ENCODE assay signal across 16 cellular contexts in genomic region chr2:33391582-33392255, GRCh38.
DNase-seq lines count a peak whose midpoint lies in the region; ATAC-seq and TF ChIP-seq lines count a peak whose summit lies in the region.
"Had no signal": no experiment of that assay in that cellular context is flagged by ENCODE, and none has a peak within 500 bp of the region (broad histone marks: within the 10 kb centered on the region; RNA-seq: fewer than 3 reads in every experiment).

No MANE protein-coding gene starts in this region.

- no peak overlapping the region for H2BK120ac ChIP-seq in IMR-90 (ENCODE audit: low read depth, low read length)

- H3K27ac Mint-ChIP-seq in GM23338 = no peak overlapping the region

- ATAC-seq in IMR-90 (ENCODE audit: low read depth) = peak; percentile 54
- peak; percentile 45 for ATAC-seq in SK-N-SH treated with all-trans-retinoic acid at 6 μM for 48 hours
- no peak for ATAC-seq in left lobe of liver
- no peak for ATAC-seq in GM23338

- no peak overlapping the region for H2AK5ac ChIP-seq in IMR-90 (ENCODE audit: low read depth, low read length)

- H3K36me3 Mint-ChIP-seq in GM23338 (ENCODE audit: low read depth) = peaks cover 3% of the 10 kb centered on the region; the same call in 2 of the 3 replicates

- TF ChIP-seq RAD21 in IMR-90 (IDR thresholded peaks at IDR 0.05; ENCODE audit: low read length) = no peak

- H3K56ac ChIP-seq in IMR-90 (ENCODE audit: extremely low read depth, insufficient read depth, low read length) = no peak overlapping the region

- H3F3A ChIP-seq in GM23338 (replicated peaks; ENCODE audit: low read depth) = no peaks in the 10 kb centered on the region

- no peak overlapping the region for H3K23ac ChIP-seq in IMR-90 (ENCODE audit: low read depth, low read length)

- H3K4me2 ChIP-seq in IMR-90 (ENCODE audit: low read depth, low read length) = no peak overlapping the region
- H3K4me2 ChIP-seq in GM23338 = no peak overlapping the region

- H3K9me3 ChIP-seq in IMR-90 (ENCODE audit: control insufficient read depth, insufficient read depth, low read length) (no peaks in the 10 kb centered on the region), BE2C (no peaks in the 10 kb centered on the region)

- peaks cover 7% of the 10 kb centered on the region for H3K27me3 Mint-ChIP-seq in GM23338 (ENCODE audit: insufficient read depth, low read depth, poor library complexity)

- H3K4me1 ChIP-seq in IMR-90 (ENCODE audit: control insufficient read depth, insufficient read depth, low read length) (peaks cover 14% of the 10 kb centered on the region; the same call in 1 of the 2 replicates), BE2C (no peaks in the 10 kb centered on the region), GM23338 (ENCODE audit: insufficient read depth) (peaks cover 10% of the 10 kb centered on the region)

- H3K14ac ChIP-seq in IMR-90 (replicated peaks; ENCODE audit: low read depth, low read length) = no peak overlapping the region

- TF ChIP-seq CTCF in IMR-90 (conservative IDR thresholded peaks at IDR 0.05; ENCODE audit: low read depth, low read length) = no peak
- no peak for TF ChIP-seq CTCF in fibroblast of the aortic adventitia (IDR thresholded peaks at IDR 0.05; ENCODE audit: insufficient read depth, low read length)
- no peak for TF ChIP-seq CTCF in BE2C (IDR thresholded peaks at IDR 0.05; ENCODE audit: low read depth, low read length)
- no peak for TF ChIP-seq CTCF in GM23338 (conservative IDR thresholded peaks at IDR 0.05; ENCODE audit: low read depth in 2 of 2)

- no peak overlapping the region for H3K4ac ChIP-seq in IMR-90 (ENCODE audit: low read depth, low read length)

- no TSS peak for BruUV-seq in IMR-90 (replicated peaks; lab: Mats Ljungman, UMichigan)

- dilution Hi-C loops in IMR-90 (cut with HindIII; ENCODE audit: low sequenced_read_pairs, unreplicated experiment) = no loop called here

- intact Hi-C loops in IMR-90 (cut with micrococcal nuclease) = no loop called here

- H3K79me1 ChIP-seq in IMR-90 (ENCODE audit: low read depth in 1 of 2, low read length in 2 of 2) = peaks cover 15 to 44% of the 10 kb centered on the region in 2 experiments

- no peak for TF ChIP-seq POLR2A in IMR-90 (IDR thresholded peaks at IDR 0.05; ENCODE audit: low read depth, low read length)

- H3K4me3 Mint-ChIP-seq in GM23338 = no peak overlapping the region
- H3K4me3 Mint-ChIP-seq: HFFc6 had no signal

- peaks cover 6% of the 10 kb centered on the region; the same call in 2 of the 3 replicates for H3K4me1 Mint-ChIP-seq in GM23338

- H3K36me3 ChIP-seq in IMR-90 (ENCODE audit: control insufficient read depth, insufficient read depth, low read length) (peaks cover 26% of the 10 kb centered on the region), BE2C (no peaks in the 10 kb centered on the region), GM23338 (ENCODE audit: insufficient read depth) (no peaks in the 10 kb centered on the region)

- peak overlapping the region; percentile 17; the same call in 1 of the 2 replicates for H4K91ac ChIP-seq in IMR-90 (ENCODE audit: insufficient read depth, low read depth, low read length)

- H4K5ac ChIP-seq in IMR-90 (ENCODE audit: low read depth, low read length) = no peak overlapping the region; the same call in none of the 2 replicates

- H2BK5ac ChIP-seq in IMR-90 (ENCODE audit: low read depth, low read length, poor library complexity, severe bottlenecking) = peak overlapping the region; percentile 47

- H3K9me2 ChIP-seq in GM23338 (ENCODE audit: insufficient read depth) = no peaks in the 10 kb centered on the region

- peaks cover 9% of the 10 kb centered on the region; the same call in 1 of the 2 replicates for H3K9me1 ChIP-seq in IMR-90 (ENCODE audit: insufficient read depth, low read length)

- no peak overlapping the region for H3K18ac ChIP-seq in IMR-90 (ENCODE audit: low read depth, low read length)

- CTCF ChIA-PET in IMR-90 (lab: Yijun Ruan, JAX) = interaction anchor here (0.5 to 1.8 kb wide), 2 partner anchors 12 to 223 kb away, joined by 3 to 8 read pairs; no protein-coding TSS in a partner anchor

- H4K8ac ChIP-seq in IMR-90 (ENCODE audit: low read depth in 2 of 2, low read length in 2 of 2) = no peak overlapping the region

- H4K20me1 ChIP-seq in IMR-90 (ENCODE audit: insufficient read depth, low read length) = peaks cover 3% of the 10 kb centered on the region; the same call in 1 of the 2 replicates
- H4K20me1 ChIP-seq in GM23338 (replicated peaks; ENCODE audit: insufficient read depth) = no peaks in the 10 kb centered on the region

- DNase-seq in IMR-90 = peak; percentile 32
- DNase-seq in fibroblast of the aortic adventitia (ENCODE audit: low read depth) = peak; percentile 79
- DNase-seq in retina = peak; percentile 19
- DNase-seq in left lobe of liver (ENCODE audit: low spot score) = no peak
- no peak for DNase-seq in BE2C
- DNase-seq in GM23338 (ENCODE audit: low spot score) = no peak
- no peak for DNase-seq in NCI-H1105 treated with DMSO at 0.1 percent for 48 hours (lab: John Stamatoyannopoulos, UW)
- DNase-seq: COR-L47, DMS53, HFFc6, NCI-H1105, NCI-H187 treated with DMSO at 0.1 percent for 48 hours, NCI-H446 treated with DMSO at 0.1 percent for 48 hours, NCI-H748 treated with DMSO at 0.1 percent for 48 hours had no signal

- H2BK15ac ChIP-seq in IMR-90 (ENCODE audit: low read depth, low read length) = no peak overlapping the region

- H2BK20ac ChIP-seq in IMR-90 (ENCODE audit: low read depth, low read length) = no peak overlapping the region

- H3K27me3 ChIP-seq in IMR-90 (ENCODE audit: control insufficient read depth, insufficient read depth, low read length) (no peaks in the 10 kb centered on the region), BE2C (no peaks in the 10 kb centered on the region), GM23338 (ENCODE audit: insufficient read depth) (no peaks in the 10 kb centered on the region)

- WGBS in IMR-90 (ENCODE audit: extremely low coverage in 2 of 2, insufficient read length in 1 of 2), 2 experiments = no CpG with 5 or more reads among the region's 4 CpGs

- H3K9ac ChIP-seq in IMR-90 (ENCODE audit: low read depth, low read length) = no peak overlapping the region

- H3K4me3 ChIP-seq in IMR-90 (ENCODE audit: insufficient read depth, low read depth, low read length) (no peak overlapping the region), fibroblast of the aortic adventitia (ENCODE audit: low read depth, low read length) (no peak overlapping the region), BE2C (ENCODE audit: low read depth, low read length) (no peak overlapping the region), GM23338 (no peak overlapping the region)

- peaks cover 4% of the 10 kb centered on the region; the same call in 1 of the 3 replicates for H3K9me3 Mint-ChIP-seq in GM23338
- H3K9me3 Mint-ChIP-seq: HFFc6 had no signal

- H2AFZ ChIP-seq in IMR-90 (replicated peaks; ENCODE audit: low read length, poor library complexity) (no peak overlapping the region), GM23338 (no peak overlapping the region)

- H3K27ac ChIP-seq in IMR-90 (ENCODE audit: insufficient read depth, low read length) (peak overlapping the region; percentile 60; the same call in 1 of the 2 replicates), GM23338 (ENCODE audit: low read depth) (no peak overlapping the region)
- H3K27ac ChIP-seq: C4-2B had no signal

- POLR2A ChIA-PET in IMR-90 (lab: Charles Lee; ENCODE audit: unreplicated experiment) = no interaction called here

- H3K79me2 ChIP-seq in GM23338 (replicated peaks; ENCODE audit: insufficient read depth) = no peaks in the 10 kb centered on the region

- H2AK9ac ChIP-seq in IMR-90 (replicated peaks; ENCODE audit: low read depth, low read length, poor library complexity) = no peak overlapping the region

- in situ Hi-C loops in IMR-90 (cut with MboI; ENCODE audit: low sequenced_read_pairs) = no loop called here

TF ChIP-seq in IMR-90, 13 proteins besides CTCF, POLR2A, EP300 and RAD21:
- TF ChIP-seq RCOR1 (IDR thresholded peaks at IDR 0.05; ENCODE audit: insufficient replicate concordance, low read length) (no peak), NFE2L2 (IDR thresholded peaks at IDR 0.05; ENCODE audit: low read depth, low read length) (no peak), MAZ (IDR thresholded peaks at IDR 0.05; ENCODE audit: borderline replicate concordance, low read depth, low read length) (no peak), CEBPB (IDR thresholded peaks at IDR 0.05; ENCODE audit: low read depth, low read length) (no peak), SMC3 (IDR thresholded peaks at IDR 0.05; ENCODE audit: low read depth, low read length) (no peak)

TF ChIP-seq in SK-N-SH treated with all-trans-retinoic acid at 6 μM for 48 hours, 23 proteins besides CTCF, POLR2A, EP300 and RAD21 (continues in another document):
- TF ChIP-seq ZFP3 (CRISPR knock-in tag; IDR thresholded peaks at IDR 0.05) = no peak
- TF ChIP-seq ESRRG (CRISPR knock-in tag; IDR thresholded peaks at IDR 0.05) = no peak

TF ChIP-seq in GM23338, 12 proteins besides CTCF, POLR2A, EP300 and RAD21 (continues in another document):
- TF ChIP-seq EZH2 (IDR thresholded peaks at IDR 0.05; ENCODE audit: low read depth, unreplicated experiment) (no peak), NANOG (IDR thresholded peaks at IDR 0.05; ENCODE audit: borderline replicate concordance) (no peak)

Comparison
In these comparisons a context has a peak if more than half of its experiments do, and no peak if none do; other contexts are left out.
1. ATAC-seq: peak in IMR-90 (single experiment) and SK-N-SH treated with all-trans-retinoic acid at 6 μM for 48 hours (single experiment); none in left lobe of liver (single experiment) and GM23338 (single experiment).
2. DNase-seq: peak in IMR-90 (single experiment), fibroblast of the aortic adventitia (single experiment) and retina (single experiment); none in left lobe of liver (single experiment), BE2C (single experiment), GM23338 (single experiment) and NCI-H1105 treated with DMSO at 0.1 percent for 48 hours (single experiment).